ENCODE assay signal across 10 cellular contexts in genomic region chr4:142815834-142816233, GRCh38. TPM values are rescaled to one million over a fixed set of nuclear protein-coding genes. Genes with fewer than 3 reads are reported as not detected.
DNase-seq lines count a peak whose midpoint lies in the region; ATAC-seq, FAIRE-seq and TF ChIP-seq lines count a peak whose summit lies in the region.
"Had no signal": no experiment of that assay in that cellular context is flagged by ENCODE, and none has a peak within 500 bp of the region (broad histone marks: within the 10 kb centered on the region; RNA-seq: fewer than 3 reads in every experiment).

No MANE protein-coding gene starts in this region.

- H3K4me3 Mint-ChIP-seq in astrocyte (ENCODE audit: unreplicated experiment) (no peak overlapping the region), nephron progenitor cell (no peak overlapping the region), T-helper 17 cell (no peak overlapping the region)
- H3K4me3 Mint-ChIP-seq: central memory CD8-positive, alpha-beta T cell had no signal

- H3K36me3 Mint-ChIP-seq in astrocyte (ENCODE audit: low read depth, unreplicated experiment) (no peaks in the 10 kb centered on the region), nephron progenitor cell (ENCODE audit: low read depth) (no peaks in the 10 kb centered on the region), T-helper 17 cell (ENCODE audit: low read depth) (no peaks in the 10 kb centered on the region)

- H3K9me3 Mint-ChIP-seq in astrocyte (ENCODE audit: unreplicated experiment) (no peaks in the 10 kb centered on the region), nephron progenitor cell (peaks cover 4% of the 10 kb centered on the region)
- H3K9me3 Mint-ChIP-seq: central memory CD8-positive, alpha-beta T cell had no signal

- H2AFZ ChIP-seq in astrocyte (ENCODE audit: low read depth, low read length): no peak overlapping the region

- DNase-seq in GM03348 (ENCODE audit: low spot score) (peak; percentile 32), M059J (ENCODE audit: low read depth) (peak; percentile 84), astrocyte (ENCODE audit: low read depth) (peak; percentile 81), nephron progenitor cell (no peak), T-helper 17 cell (no peak), DMS79 (lab: John Stamatoyannopoulos, UW) (no peak)

- H3K27me3 Mint-ChIP-seq in astrocyte (ENCODE audit: low read depth, unreplicated experiment) (no peaks in the 10 kb centered on the region), nephron progenitor cell (ENCODE audit: low read depth, poor library complexity) (peaks cover 3% of the 10 kb centered on the region), T-helper 17 cell (no peaks in the 10 kb centered on the region)
- H3K27me3 Mint-ChIP-seq: central memory CD8-positive, alpha-beta T cell had no signal

- no peaks in the 10 kb centered on the region for H3K36me3 ChIP-seq in astrocyte (ENCODE audit: insufficient read depth, low read length)
- H3K36me3 ChIP-seq: vagina had no signal

- no peaks in the 10 kb centered on the region for H4K20me1 ChIP-seq in astrocyte (ENCODE audit: insufficient read depth, low read length)

- peaks cover 29% of the 10 kb centered on the region for H3K4me1 Mint-ChIP-seq in astrocyte (ENCODE audit: low read depth, unreplicated experiment)
- peaks cover 24% of the 10 kb centered on the region for H3K4me1 Mint-ChIP-seq in nephron progenitor cell
- peaks cover 14% of the 10 kb centered on the region for H3K4me1 Mint-ChIP-seq in T-helper 17 cell

- no peak overlapping the region for H3K4me3 ChIP-seq in astrocyte (ENCODE audit: insufficient read depth, low read depth, low read length)
- H3K4me3 ChIP-seq: vagina had no signal

- no peaks in the 10 kb centered on the region for H3K79me2 ChIP-seq in astrocyte (ENCODE audit: insufficient read depth, low read length)

- no peak for FAIRE-seq in astrocyte (lab: Jason Lieb, UNC)

- TF ChIP-seq CTCF in astrocyte (IDR thresholded peaks at IDR 0.05; ENCODE audit: insufficient read depth, low read depth, low read length): no peak
- no peak for TF ChIP-seq CTCF in nephron progenitor cell (IDR thresholded peaks at IDR 0.05)

- peak overlapping the region; percentile 20 for H3K9ac ChIP-seq in astrocyte (ENCODE audit: low read length)

- peak overlapping the region; percentile 34 for H3K27ac ChIP-seq in astrocyte (ENCODE audit: low read depth, low read length)
- H3K27ac ChIP-seq: vagina had no signal

- peak overlapping the region; percentile 90 for H3K27ac Mint-ChIP-seq in astrocyte (ENCODE audit: unreplicated experiment)
- H3K27ac Mint-ChIP-seq in nephron progenitor cell: peak overlapping the region; percentile 30
- H3K27ac Mint-ChIP-seq in T-helper 17 cell: no peak overlapping the region

- peak overlapping the region; percentile 5 for H3K4me2 ChIP-seq in astrocyte (ENCODE audit: low read length)

- ATAC-seq in T-helper 17 cell (no peak), HG03196 (IDR thresholded peaks at IDR 0.05; ENCODE audit: unreplicated experiment) (no peak), GM18517 (IDR thresholded peaks at IDR 0.05; ENCODE audit: unreplicated experiment) (no peak)

- H3K9me3 ChIP-seq in astrocyte (ENCODE audit: insufficient read depth, low read depth, low read length): no peaks in the 10 kb centered on the region
- no peaks in the 10 kb centered on the region for H3K9me3 ChIP-seq in T-helper 17 cell (ENCODE audit: control insufficient read depth, low read length, poor library complexity, severe bottlenecking)
- H3K9me3 ChIP-seq: vagina had no signal

- no peaks in the 10 kb centered on the region for H3K27me3 ChIP-seq in astrocyte (ENCODE audit: insufficient read depth, low read length)
- H3K27me3 ChIP-seq: vagina had no signal

- peaks cover 24% of the 10 kb centered on the region for H3K4me1 ChIP-seq in astrocyte (ENCODE audit: insufficient read depth, low read length)

RNA-seq across cellular contexts. Expression of gene INPP4B, which starts 30.3 kb away (rescaled TPM):
- 13.1 and 16.1 TPM in 2 replicates for total RNA-seq in M059J (2014; rRNA removed; shearing (Covaris generic))
- 2.4 and 2.8 TPM in 2 replicates for total RNA-seq in astrocyte
- total RNA-seq in T-helper 17 cell: 100 to 1,000 TPM in 1 of 2 donors, 10 to 100 TPM in 1; 91.8 to 102 TPM

Comparison
In these comparisons a context has a peak if more than half of its experiments do, and no peak if none do; other contexts are left out.
1. DNase-seq: peak in GM03348 (single experiment), M059J (single experiment) and astrocyte (single experiment); none in nephron progenitor cell (single experiment), T-helper 17 cell (0 of 3) and DMS79 (single experiment).